In the genomic region with DNA sequence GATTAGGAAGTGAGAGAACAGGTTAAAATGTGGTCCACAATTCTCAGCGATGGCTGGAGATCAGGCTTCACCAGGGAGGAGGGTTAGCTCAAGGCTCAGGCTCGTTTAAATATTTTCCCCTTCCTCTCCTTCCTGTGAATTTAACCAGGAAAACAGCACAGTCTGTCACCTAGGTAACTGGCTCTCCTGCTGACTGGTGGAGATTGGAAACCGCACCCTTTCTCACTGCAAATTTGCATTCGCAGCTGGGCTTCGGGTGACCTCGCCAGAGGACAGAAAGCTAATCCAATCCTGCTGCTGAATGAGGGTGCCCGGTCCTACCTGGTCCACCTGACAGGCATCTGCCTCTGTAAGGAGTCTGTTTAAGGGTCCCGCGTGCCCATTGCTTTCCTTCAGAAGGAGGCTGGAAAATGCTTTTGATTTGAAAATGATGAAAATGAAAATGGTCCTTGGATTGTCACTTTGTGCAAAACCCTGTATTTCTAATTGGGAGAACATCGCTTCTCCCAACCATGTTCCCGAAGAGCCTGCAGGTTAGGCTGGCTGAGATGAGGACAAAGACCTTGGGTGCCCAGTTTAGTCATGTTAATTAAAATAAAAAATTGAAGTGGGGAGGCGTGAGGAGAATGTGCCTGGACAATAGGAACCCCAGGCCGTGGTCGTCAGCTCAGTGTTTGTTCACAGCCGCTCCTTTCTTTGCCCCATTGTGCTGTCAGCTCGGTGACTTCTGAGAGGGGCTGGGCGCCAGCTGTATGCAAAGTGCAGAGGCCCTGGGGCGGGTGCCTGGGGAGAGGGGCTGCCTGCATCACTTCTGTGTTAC, we compare ENCODE assay signal across 9 cellular contexts.
DNase-seq lines count a peak whose midpoint lies in the region; ATAC-seq, FAIRE-seq and TF ChIP-seq lines count a peak whose summit lies in the region.
"Had no signal": no experiment of that assay in that cellular context is flagged by ENCODE, and none has a peak within 500 bp of the region (broad histone marks: within the 10 kb centered on the region; RNA-seq: fewer than 3 reads in every experiment).

No MANE protein-coding gene starts in this region.

- peaks cover 29% of the 10 kb centered on the region for H3K4me1 ChIP-seq in ES-I3 (ENCODE audit: insufficient read depth, low read length)

- TF ChIP-seq POLR2A in GM18505 (IDR thresholded peaks at IDR 0.05; ENCODE audit: borderline replicate concordance, extremely low read depth, insufficient read depth, insufficient read length), result no peak

- DNase-seq in NCI-H2107 treated with DMSO at 0.1 percent for 48 hours (lab: John Stamatoyannopoulos, UW; ENCODE audit: unreplicated experiment) (peak; percentile 94), cardiac fibroblast (ENCODE audit: low read depth in 2 of 2) (peak; percentile 32 to 63), nephron progenitor cell (peak; percentile 51), GM19239 (ENCODE audit: insufficient read length, low spot score) (no peak)
- DNase-seq: activated T-cell treated with anti-CD3 and anti-CD28 coated beads, Interleukin-2, amount 50 U/mL, for 1 hour had no signal

- H3K4me1 Mint-ChIP-seq in nephron progenitor cell, result peaks cover 31% of the 10 kb centered on the region

- peaks cover 46% of the 10 kb centered on the region for H3K27me3 Mint-ChIP-seq in nephron progenitor cell (ENCODE audit: low read depth, poor library complexity)

- H3K4me3 ChIP-seq in cardiac fibroblast (replicated peaks in 1 of 2; ENCODE audit: low read depth in 2 of 2, low read length in 2 of 2), result no peak overlapping the region

- ATAC-seq in GM21381 (IDR thresholded peaks at IDR 0.05; ENCODE audit: unreplicated experiment) (no peak), GM21360 (IDR thresholded peaks at IDR 0.05; ENCODE audit: unreplicated experiment) (no peak), GM18505 (IDR thresholded peaks at IDR 0.05; ENCODE audit: unreplicated experiment) (no peak)

- no peak for TF ChIP-seq CTCF in cardiac fibroblast (IDR thresholded peaks at IDR 0.05; ENCODE audit: low read depth, low read length)
- TF ChIP-seq CTCF in nephron progenitor cell (IDR thresholded peaks at IDR 0.05), result no peak

- H3K36me3 ChIP-seq in ES-I3 (ENCODE audit: insufficient read depth, low read length), result no peaks in the 10 kb centered on the region

- H3K27ac Mint-ChIP-seq in nephron progenitor cell, result no peak overlapping the region

- no peaks in the 10 kb centered on the region for H3K9me3 Mint-ChIP-seq in nephron progenitor cell

- no peaks in the 10 kb centered on the region for H3K36me3 Mint-ChIP-seq in nephron progenitor cell (ENCODE audit: low read depth)

- peak overlapping the region; percentile 14; the same call in 1 of the 2 replicates for H3K9ac ChIP-seq in ES-I3 (ENCODE audit: low read depth, low read length)

- no peaks in the 10 kb centered on the region for H3K9me3 ChIP-seq in ES-I3 (ENCODE audit: control insufficient read depth, insufficient read depth, low read length)

- H3K4me3 Mint-ChIP-seq in nephron progenitor cell, result peak overlapping the region; percentile 63

- no peak for FAIRE-seq in GM19239 (lab: Jason Lieb, UNC)
